ENCODE assay signal across 12 cellular contexts in genomic region chr9:71812385-71812784, GRCh38. TPM values are rescaled to one million over a fixed set of nuclear protein-coding genes. Genes with fewer than 3 reads are reported as not detected.
A peak's percentile ranks its signal among the peaks of the same experiment; 100 is the strongest.
DNase-seq lines count a peak whose midpoint lies in the region; ATAC-seq, FAIRE-seq and TF ChIP-seq lines count a peak whose summit lies in the region.
"Had no signal": no experiment of that assay in that cellular context is flagged by ENCODE, and none has a peak within 500 bp of the region (broad histone marks: within the 10 kb centered on the region; RNA-seq: fewer than 3 reads in every experiment).

No MANE protein-coding gene starts in this region.

- intact Hi-C loops in Right ventricle myocardium superior (cut with DNase I) (loop anchor here (10.0 kb wide), 1 partner anchor 102 kb away; the partner anchor contains the start of genes ABHD17B and C9orf85), gastrocnemius medialis (cut with DNase I; ENCODE audit: low total_unique reads) (no loop called here), Calu3 (cut with micrococcal nuclease; ENCODE audit: unreplicated experiment) (no loop called here)

- no peak overlapping the region for H4K12ac ChIP-seq in trophoblast cell (ENCODE audit: low read depth, low read length)

- H4K91ac ChIP-seq in trophoblast cell (ENCODE audit: low read depth, low read length) = no peak overlapping the region

- H3K4ac ChIP-seq in trophoblast cell (ENCODE audit: low read depth, low read length) = no peak overlapping the region

- H2BK5ac ChIP-seq in trophoblast cell (ENCODE audit: low read depth, low read length, poor library complexity) = no peak overlapping the region

- H3K23ac ChIP-seq in trophoblast cell (ENCODE audit: low read length) = no peak overlapping the region

- no peak overlapping the region for H2BK12ac ChIP-seq in trophoblast cell (ENCODE audit: low read length)

- no peak for TF ChIP-seq POLR2A in gastrocnemius medialis (IDR thresholded peaks at IDR 0.05)

- H3K9me3 Mint-ChIP-seq in WTC11 = no peaks in the 10 kb centered on the region
- no peaks in the 10 kb centered on the region for H3K9me3 Mint-ChIP-seq in Calu3 (ENCODE audit: low read depth, unreplicated experiment)
- H3K9me3 Mint-ChIP-seq: dendritic cell treated with granulocyte-macrophage colony-stimulating factor and Interleukin-4, amounts not matched to agents 40 ng/mL and 50 ng/mL, for 4 days; immature natural killer cell; neural crest cell had no signal

- no peak overlapping the region for H3K9ac ChIP-seq in trophoblast cell (ENCODE audit: low read length)

- H3K27ac Mint-ChIP-seq in WTC11 = no peak overlapping the region
- no peak overlapping the region for H3K27ac Mint-ChIP-seq in Calu3 (ENCODE audit: unreplicated experiment)
- H3K27ac Mint-ChIP-seq: dendritic cell treated with granulocyte-macrophage colony-stimulating factor and Interleukin-4, amounts not matched to agents 40 ng/mL and 50 ng/mL, for 4 days; immature natural killer cell had no signal

- H3K4me3 Mint-ChIP-seq in WTC11 (no peak overlapping the region), Calu3 (ENCODE audit: low read depth, unreplicated experiment) (no peak overlapping the region)
- H3K4me3 Mint-ChIP-seq: dendritic cell treated with granulocyte-macrophage colony-stimulating factor and Interleukin-4, amounts not matched to agents 40 ng/mL and 50 ng/mL, for 4 days; immature natural killer cell; neural crest cell had no signal

- POLR2A ChIA-PET in WTC11 (lab: Charles Lee) = interaction anchor here (0.7 kb wide), 1 partner anchor 213 kb away, joined by 3 read pairs; no protein-coding TSS in a partner anchor

- no TSS peak for BruUV-seq in Calu3 (replicated peaks; lab: Mats Ljungman, UMichigan)

- CTCF ChIA-PET in WTC11 (lab: Charles Lee) (interaction anchor here (1.1 to 1.5 kb wide), 2 partner anchors 99 to 212 kb away, joined by 3 to 7 read pairs; partner anchors contain the start of genes ABHD17B and C9orf85), Calu3 (lab: Charles Lee) (no interaction called here)

- in situ Hi-C loops in gastrocnemius medialis (cut with MboI; ENCODE audit: low sequenced_read_pairs in 4 of 4) = loop anchor here in 3 of 4 donors (25.0 kb wide), 2 partner anchors 450 to 525 kb away; no protein-coding TSS in a partner anchor

- no peak overlapping the region for H3K18ac ChIP-seq in trophoblast cell (ENCODE audit: low read length)

- no peak overlapping the region for H3K14ac ChIP-seq in trophoblast cell (ENCODE audit: low read length)

- H3K4me3 ChIP-seq in gastrocnemius medialis = no peak overlapping the region
- no peak overlapping the region for H3K4me3 ChIP-seq in trophoblast cell (ENCODE audit: low read depth, low read length)

- H3K27me3 ChIP-seq in gastrocnemius medialis (no peaks in the 10 kb centered on the region), trophoblast cell (ENCODE audit: insufficient read depth, low read length) (no peaks in the 10 kb centered on the region)

- H3K36me3 Mint-ChIP-seq in WTC11 (no peaks in the 10 kb centered on the region), Calu3 (ENCODE audit: insufficient read depth, unreplicated experiment) (no peaks in the 10 kb centered on the region)
- H3K36me3 Mint-ChIP-seq: immature natural killer cell had no signal

- H3K79me1 ChIP-seq in trophoblast cell (ENCODE audit: low read length) = no peaks in the 10 kb centered on the region

- no peak overlapping the region for H2AFZ ChIP-seq in trophoblast cell (ENCODE audit: insufficient read depth, low read length, poor library complexity)

- no peak overlapping the region for H4K8ac ChIP-seq in trophoblast cell (ENCODE audit: low read depth, low read length)

- H3K4me2 ChIP-seq in trophoblast cell (ENCODE audit: low read length) = no peak overlapping the region

- no peaks in the 10 kb centered on the region for H3K36me3 ChIP-seq in gastrocnemius medialis
- no peaks in the 10 kb centered on the region for H3K36me3 ChIP-seq in trophoblast cell (ENCODE audit: control insufficient read depth in 1 of 2, insufficient read depth in 2 of 2, low read length in 2 of 2)

- peak overlapping the region in 1 of 4 donors; percentile 22 for H3K27ac ChIP-seq in gastrocnemius medialis
- H3K27ac ChIP-seq in trophoblast cell (ENCODE audit: low read depth, low read length) = no peak overlapping the region

- H3K9me3 ChIP-seq in gastrocnemius medialis = no peaks in the 10 kb centered on the region
- H3K9me3 ChIP-seq in trophoblast cell (ENCODE audit: insufficient read depth, low read depth, low read length) = no peaks in the 10 kb centered on the region

- H2AK5ac ChIP-seq in trophoblast cell (ENCODE audit: low read length) = no peak overlapping the region

- no peak for TF ChIP-seq CTCF in WTC11 (IDR thresholded peaks at IDR 0.05)
- no peak for TF ChIP-seq CTCF in gastrocnemius medialis (IDR thresholded peaks at IDR 0.05 in 4 of 5, conservative IDR thresholded peaks at IDR 0.05 in 1 of 5)
- TF ChIP-seq CTCF in Calu3 (IDR thresholded peaks at IDR 0.05; ENCODE audit: unreplicated experiment) = no peak

- H3K27me3 Mint-ChIP-seq in WTC11 (ENCODE audit: low read depth) = no peaks in the 10 kb centered on the region
- H3K27me3 Mint-ChIP-seq in Calu3 (ENCODE audit: unreplicated experiment) = no peaks in the 10 kb centered on the region

- ATAC-seq in WTC11 (peak; percentile 66), Right ventricle myocardium superior (ENCODE audit: poor library complexity) (peak; percentile 85), gastrocnemius medialis (peak; percentile 67 to 83)

- H2BK120ac ChIP-seq in trophoblast cell (ENCODE audit: insufficient read depth, low read length, poor library complexity) = no peak overlapping the region

- H3K79me2 ChIP-seq in trophoblast cell (ENCODE audit: control insufficient read depth, insufficient read depth, low read length, poor library complexity) = no peaks in the 10 kb centered on the region

- peak; percentile 42 for DNase-seq in GM03348 (ENCODE audit: low spot score)
- no peak for DNase-seq in WTC11 (ENCODE audit: low spot score)
- DNase-seq in Right ventricle myocardium superior = peak; percentile 59
- DNase-seq in gastrocnemius medialis = peak; percentile 11 to 53
- no peak for DNase-seq in Calu3
- DNase-seq in RCC 7860 (ENCODE audit: low spot score) = no peak
- no peak for DNase-seq in NAMALWA (ENCODE audit: low spot score)
- no peak for DNase-seq in trophoblast cell
- DNase-seq: activated T-cell treated with anti-CD3 and anti-CD28 coated beads for 4 hours, immature natural killer cell had no signal

- FAIRE-seq in RCC 7860 (lab: Jason Lieb, UNC) = no peak

- peaks cover 7 to 15% of the 10 kb centered on the region in 2 donors for H3K4me1 ChIP-seq in gastrocnemius medialis
- peaks cover 0 to 3% of the 10 kb centered on the region in 2 experiments for H3K4me1 ChIP-seq in trophoblast cell (ENCODE audit: control insufficient read depth in 1 of 2, insufficient read depth in 2 of 2, low read length in 2 of 2)

- WGBS in trophoblast cell (ENCODE audit: extremely low coverage, insufficient coverage, insufficient read length) = no CpG with 5 or more reads among the region's 4 CpGs

- H3K4me1 Mint-ChIP-seq in WTC11 (peaks cover 14% of the 10 kb centered on the region), Calu3 (ENCODE audit: low read depth, unreplicated experiment) (peaks cover 11% of the 10 kb centered on the region)

TF ChIP-seq in WTC11, 78 proteins besides CTCF, POLR2A, EP300 and RAD21 (continues in another document):
- TF ChIP-seq GABPB1 (CRISPR knock-in tag; IDR thresholded peaks at IDR 0.05) (no peak), TEAD4 (CRISPR knock-in tag; IDR thresholded peaks at IDR 0.05) (no peak), ZNF219 (CRISPR knock-in tag; IDR thresholded peaks at IDR 0.05; ENCODE audit: borderline replicate concordance) (no peak), NR1H2 (CRISPR knock-in tag; IDR thresholded peaks at IDR 0.05) (no peak), ZNF232 (CRISPR knock-in tag; IDR thresholded peaks at IDR 0.05) (no peak), PRDM15 (CRISPR knock-in tag; IDR thresholded peaks at IDR 0.05) (no peak), ZNF317 (CRISPR knock-in tag; IDR thresholded peaks at IDR 0.05; ENCODE audit: borderline replicate concordance, low read depth) (no peak)

RNA-seq across cellular contexts. Expression of gene CEMIP2, which starts 44.1 kb away (rescaled TPM):
- total RNA-seq in WTC11 (2021) = 40.5 to 43.2 TPM (median 40.6 TPM) in 3 replicates
- 7.9 TPM for total RNA-seq in Right ventricle myocardium superior
- 10 to 100 TPM; 10.6 to 29.9 (median 14.7) TPM for total RNA-seq in gastrocnemius medialis
- 89.0 and 122 TPM in 2 replicates for total RNA-seq in Calu3 (2022)
- 162 and 163 TPM in 2 replicates for polyA plus RNA-seq in trophoblast cell (2013)

Comparison
In these comparisons a context has a peak if more than half of its experiments do, and no peak if none do; other contexts are left out.
1. DNase-seq: peak in GM03348 (single experiment), Right ventricle myocardium superior (single experiment) and gastrocnemius medialis (2 of 2); none in WTC11 (single experiment), Calu3 (single experiment), RCC 7860 (single experiment), NAMALWA (single experiment) and trophoblast cell (0 of 2).
2. Peak in every context shown above with its lines, with median percentiles within 50 percentile points of each other: ATAC-seq.